ENCODE assay signal across 8 cellular contexts in the genomic region with DNA sequence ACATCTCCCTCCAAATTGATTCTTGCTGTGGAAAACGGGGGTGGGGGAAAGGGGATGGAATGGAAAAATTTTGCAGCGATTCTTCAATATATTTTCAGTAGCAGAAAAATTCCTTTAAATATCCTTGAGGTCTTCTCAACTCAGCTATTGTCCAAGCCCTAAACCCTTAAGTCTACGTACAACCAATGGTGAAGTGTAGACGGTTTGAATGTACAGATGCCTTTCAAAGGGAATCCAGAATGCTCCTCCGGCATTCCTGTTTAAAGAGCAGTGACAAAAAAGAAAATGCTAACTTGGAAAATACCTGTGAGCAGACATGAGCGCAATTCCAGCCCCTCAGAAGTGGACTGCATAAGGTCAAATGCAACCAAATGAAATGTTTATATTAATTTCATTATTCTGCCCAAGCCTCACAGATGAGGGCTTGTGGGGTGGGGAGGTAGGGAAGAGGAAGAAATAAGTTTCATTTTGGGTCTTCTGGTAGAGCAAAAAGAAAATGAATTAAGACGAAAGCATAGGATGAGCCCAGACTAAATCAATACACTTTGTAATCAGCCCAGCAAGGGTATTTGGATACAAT. TPM values are rescaled to one million over a fixed set of nuclear protein-coding genes. Genes with fewer than 3 reads are reported as not detected.
DNase-seq lines count a peak whose midpoint lies in the region; ATAC-seq and TF ChIP-seq lines count a peak whose summit lies in the region.

No MANE protein-coding gene starts in this region.

- H3K36me3 ChIP-seq in Peyer's patch (no peaks in the 10 kb centered on the region), fibroblast of lung (ENCODE audit: control insufficient read depth, insufficient read depth, low read length) (no peaks in the 10 kb centered on the region)

- no peaks in the 10 kb centered on the region for H3K27me3 ChIP-seq in Peyer's patch
- H3K27me3 ChIP-seq in fibroblast of lung (ENCODE audit: control insufficient read depth, insufficient read depth, low read length): no peaks in the 10 kb centered on the region

- TF ChIP-seq POLR2A in Peyer's patch (IDR thresholded peaks at IDR 0.05): no peak

- H3K79me2 ChIP-seq in fibroblast of lung (ENCODE audit: control insufficient read depth, insufficient read depth, low read length): peaks cover 2% of the 10 kb centered on the region

- peak overlapping the region; percentile 90 to 99 (median 97) for H3K27ac ChIP-seq in Peyer's patch
- H3K27ac ChIP-seq in fibroblast of lung (ENCODE audit: insufficient read depth, low read length): peak overlapping the region; percentile 27

- no peak overlapping the region for H2AFZ ChIP-seq in fibroblast of lung (ENCODE audit: low read length)

- H3K4me2 ChIP-seq in fibroblast of lung (ENCODE audit: extremely low read depth, insufficient read depth, low read length): peak overlapping the region; percentile 87

- ATAC-seq in HG03039 (IDR thresholded peaks at IDR 0.05; ENCODE audit: unreplicated experiment) (no peak), HG02870 (IDR thresholded peaks at IDR 0.05; ENCODE audit: unreplicated experiment) (no peak)

- H3K27ac Mint-ChIP-seq in progenitor cell of endocrine pancreas: peak overlapping the region; percentile 91

- TF ChIP-seq CTCF in Peyer's patch (IDR thresholded peaks at IDR 0.05) (no peak), fibroblast of lung (conservative IDR thresholded peaks at IDR 0.05 in 1 of 2, IDR thresholded peaks at IDR 0.05 in 1 of 2; ENCODE audit: low read depth in 1 of 2, low read length in 2 of 2) (no peak), progenitor cell of endocrine pancreas (IDR thresholded peaks at IDR 0.05; ENCODE audit: unreplicated experiment) (no peak)

- H3K9me3 ChIP-seq in Peyer's patch (no peaks in the 10 kb centered on the region), fibroblast of lung (ENCODE audit: control insufficient read depth, insufficient read depth, low read depth, low read length) (no peaks in the 10 kb centered on the region)

- peaks cover 0 to 39% (median 5%) of the 10 kb centered on the region in 4 donors for H3K4me1 ChIP-seq in Peyer's patch
- no peaks in the 10 kb centered on the region for H3K4me1 ChIP-seq in fibroblast of lung (ENCODE audit: control insufficient read depth, extremely low read depth, insufficient read depth, low read length)

- no peaks in the 10 kb centered on the region for H3K36me3 Mint-ChIP-seq in progenitor cell of endocrine pancreas (ENCODE audit: insufficient read depth)

- peak overlapping the region; percentile 96 for H3K4me3 Mint-ChIP-seq in progenitor cell of endocrine pancreas (ENCODE audit: low read depth)

- no peaks in the 10 kb centered on the region for H4K20me1 ChIP-seq in fibroblast of lung (ENCODE audit: control insufficient read depth, extremely low read depth, insufficient read depth, low read length)

- H3K4me3 ChIP-seq in Peyer's patch (peak overlapping the region; percentile 74 to 89 (median 78)), fibroblast of lung (replicated peaks in 1 of 4; ENCODE audit: control extremely low read depth in 1 of 4, insufficient read depth in 1 of 4, low read depth in 3 of 4, low read length in 4 of 4) (peak overlapping the region; percentile 69 to 77 (median 74))

- no peak overlapping the region for H3K9ac ChIP-seq in fibroblast of lung (ENCODE audit: insufficient read depth, low read length)

- H3K9me3 Mint-ChIP-seq in progenitor cell of endocrine pancreas (ENCODE audit: low read depth): no peaks in the 10 kb centered on the region

- H3K27me3 Mint-ChIP-seq in progenitor cell of endocrine pancreas: no peaks in the 10 kb centered on the region

- peaks cover 58% of the 10 kb centered on the region for H3K4me1 Mint-ChIP-seq in progenitor cell of endocrine pancreas (ENCODE audit: low read depth)

- DNase-seq in ELR (ENCODE audit: low read depth): peak; percentile 10
- DNase-seq in Peyer's patch: no peak
- peak in 1 of 2 donors; percentile 25 for DNase-seq in fibroblast of lung (ENCODE audit: low read depth in 2 of 2)
- DNase-seq in progenitor cell of endocrine pancreas (ENCODE audit: low spot score, unreplicated experiment): no peak
- DNase-seq in NCI-H345 (lab: John Stamatoyannopoulos, UW): no peak
- DNase-seq in NCI-H2196 (lab: John Stamatoyannopoulos, UW; ENCODE audit: unreplicated experiment): no peak

RNA-seq across cellular contexts. Expression of a gene that starts 2.8 kb away (rescaled TPM):
- total RNA-seq in Peyer's patch (100 to 1,000 TPM; 103 to 173 (median 140) TPM), fibroblast of lung (85.3 and 101 TPM in 2 replicates), progenitor cell of endocrine pancreas (242 and 252 TPM in 2 replicates)
- polyA plus RNA-seq in fibroblast of lung: 70.3 and 79.9 TPM in 2 replicates
- polyA plus RNA-seq in fibroblast of lung (2012): 45.7 and 51.0 TPM in 2 replicates
- 122 and 145 TPM in 2 replicates for polyA minus RNA-seq in fibroblast of lung (ENCODE audit: low replicate concordance)
